8 cellular contexts compared by ENCODE assay signal in the genomic region with DNA sequence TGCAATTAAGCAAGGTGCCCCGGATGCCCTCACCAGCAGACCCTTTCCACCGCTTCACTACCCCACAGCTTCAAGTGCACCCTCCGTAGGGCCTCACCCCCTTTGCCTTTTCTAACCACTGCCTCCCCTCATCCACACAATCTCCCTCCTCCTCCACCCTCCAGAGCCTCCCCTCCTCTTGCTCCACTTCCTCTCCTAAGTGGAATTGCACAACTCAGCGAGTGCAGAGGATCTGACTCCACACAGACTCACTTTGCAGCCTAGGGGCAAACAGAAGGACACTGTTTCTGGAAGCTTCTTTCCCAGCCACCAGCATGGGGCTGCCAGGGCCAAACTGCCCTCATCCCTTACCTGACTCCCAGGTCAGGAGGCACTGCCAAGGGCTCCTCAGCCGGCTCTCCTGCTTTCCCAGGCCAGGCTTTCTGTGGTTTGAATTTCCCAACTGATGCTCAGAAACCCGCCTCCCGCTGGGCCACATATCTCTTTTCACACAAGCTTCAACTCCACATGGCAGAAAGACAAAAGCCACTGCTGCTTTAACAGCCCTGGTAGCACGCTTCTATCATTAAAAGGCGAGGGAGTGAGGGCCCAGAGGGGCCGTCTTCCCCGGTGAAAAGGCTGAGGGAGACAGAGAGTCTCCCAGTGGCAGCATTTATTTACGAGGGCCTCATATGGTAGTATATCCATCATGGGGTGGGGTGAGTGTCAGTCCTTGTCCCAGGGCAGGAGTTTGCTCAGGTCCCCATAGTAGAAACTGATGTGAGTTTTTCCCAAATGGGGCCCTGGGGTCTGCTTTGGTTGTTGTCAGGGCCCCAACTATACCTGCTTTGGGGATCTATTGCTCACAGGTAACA.
DNase-seq lines count a peak whose midpoint lies in the region; ATAC-seq, FAIRE-seq and TF ChIP-seq lines count a peak whose summit lies in the region.

No MANE protein-coding gene starts in this region.

- ATAC-seq in HG03135 (IDR thresholded peaks at IDR 0.05; ENCODE audit: unreplicated experiment) (no peak), HG02885 (IDR thresholded peaks at IDR 0.05; ENCODE audit: poor library complexity, unreplicated experiment) (no peak)

- H3K4me3 ChIP-seq in endothelial cell of umbilical vein (replicated peaks in 1 of 3; ENCODE audit: insufficient read depth in 1 of 3, low read depth in 1 of 3, low read length in 3 of 3) (no peak overlapping the region), neuronal stem cell (ENCODE audit: low read length in 2 of 2) (no peak overlapping the region)

- peak; percentile 46 for FAIRE-seq in endothelial cell of umbilical vein (lab: Jason Lieb, UNC)

- POLR2A ChIA-PET in endothelial cell of umbilical vein (lab: Charles Lee), result no interaction called here

- no peak for TF ChIP-seq POLR2A in endothelial cell of umbilical vein (IDR thresholded peaks at IDR 0.05; ENCODE audit: low read depth, low read length)

- no peak overlapping the region for H2BK12ac ChIP-seq in neuronal stem cell (ENCODE audit: low read length)

- H3K27ac ChIP-seq in endothelial cell of umbilical vein (ENCODE audit: insufficient read depth, low read depth, low read length), result no peak overlapping the region
- no peak overlapping the region for H3K27ac ChIP-seq in neuronal stem cell (replicated peaks; ENCODE audit: low read length)

- no peak overlapping the region for H3K9ac ChIP-seq in endothelial cell of umbilical vein (replicated peaks; ENCODE audit: extremely low read depth, insufficient read depth, low read length)
- no peak overlapping the region for H3K9ac ChIP-seq in neuronal stem cell (ENCODE audit: low read depth, low read length, poor library complexity)

- H3K9me3 ChIP-seq in endothelial cell of umbilical vein (replicated peaks; ENCODE audit: control insufficient read depth, insufficient read depth, low read length) (no peaks in the 10 kb centered on the region), neuronal stem cell (replicated peaks in 1 of 2; ENCODE audit: control insufficient read depth in 2 of 2, insufficient read depth in 1 of 2, low read depth in 1 of 2, low read length in 2 of 2) (no peaks in the 10 kb centered on the region)

- peak; percentile 14 for DNase-seq in DMS79 treated with DMSO at 0.1 percent for 48 hours (lab: John Stamatoyannopoulos, UW)
- peak; percentile 87 for DNase-seq in NCI-H446 treated with DMSO at 0.1 percent for 48 hours (lab: John Stamatoyannopoulos, UW)
- DNase-seq in endothelial cell of umbilical vein (ENCODE audit: low read depth, low spot score), result no peak
- DNase-seq in neuronal stem cell (ENCODE audit: low spot score), result no peak
- no peak for DNase-seq in activated CD4-positive, alpha-beta T cell treated with anti-CD3 and anti-CD28 coated beads for 4 hours
- DNase-seq in T-helper 9 cell, result no peak

- no peak overlapping the region for H3K4ac ChIP-seq in neuronal stem cell (ENCODE audit: low read length)

- H3K4me2 ChIP-seq in endothelial cell of umbilical vein (ENCODE audit: insufficient read depth, low read length) (no peak overlapping the region), neuronal stem cell (ENCODE audit: insufficient read depth, low read length, poor library complexity, severe bottlenecking) (no peak overlapping the region)

- peak overlapping the region; percentile 4 for H2AK5ac ChIP-seq in neuronal stem cell (ENCODE audit: low read depth, low read length)

- H3K9me1 ChIP-seq in endothelial cell of umbilical vein (replicated peaks; ENCODE audit: control insufficient read depth, extremely low read depth, insufficient read depth, low read length), result no peaks in the 10 kb centered on the region

- H2BK5ac ChIP-seq in neuronal stem cell (ENCODE audit: low read length), result no peak overlapping the region

- no peaks in the 10 kb centered on the region for H3K36me3 ChIP-seq in endothelial cell of umbilical vein (ENCODE audit: control insufficient read depth in 2 of 2, extremely low read depth in 1 of 2, insufficient read depth in 2 of 2, low read length in 2 of 2)
- H3K36me3 ChIP-seq in neuronal stem cell (replicated peaks in 1 of 2; ENCODE audit: control insufficient read depth in 2 of 2, insufficient read depth in 2 of 2, low read length in 2 of 2), result no peaks in the 10 kb centered on the region

- peak overlapping the region; percentile 11 for H3K18ac ChIP-seq in neuronal stem cell (ENCODE audit: low read length)

- no peaks in the 10 kb centered on the region for H3K79me1 ChIP-seq in neuronal stem cell (ENCODE audit: low read depth, low read length)

- H4K8ac ChIP-seq in neuronal stem cell (ENCODE audit: low read depth, low read length), result no peak overlapping the region

- no peak overlapping the region for H3K23ac ChIP-seq in neuronal stem cell (ENCODE audit: low read depth, low read length, poor library complexity)

- H3K27me3 ChIP-seq in endothelial cell of umbilical vein (ENCODE audit: control insufficient read depth in 2 of 2, insufficient read depth in 2 of 2, low read length in 2 of 2) (no peaks in the 10 kb centered on the region), neuronal stem cell (ENCODE audit: control insufficient read depth in 3 of 3, insufficient read depth in 3 of 3, low read depth in 1 of 3, low read length in 3 of 3) (peaks cover 0 to 2% (median 0%) of the 10 kb centered on the region in 3 experiments)

- H3K4me1 ChIP-seq in endothelial cell of umbilical vein (ENCODE audit: control insufficient read depth, extremely low read depth, insufficient read depth, low read length), result peaks cover 24% of the 10 kb centered on the region
- H3K4me1 ChIP-seq in neuronal stem cell (ENCODE audit: control insufficient read depth in 2 of 2, insufficient read depth in 1 of 2, low read depth in 1 of 2, low read length in 2 of 2), result peaks cover 0 to 4% of the 10 kb centered on the region in 2 donors

- no peaks in the 10 kb centered on the region for H3K79me2 ChIP-seq in endothelial cell of umbilical vein (ENCODE audit: control insufficient read depth, insufficient read depth, low read length)

- no peak overlapping the region for H2BK120ac ChIP-seq in neuronal stem cell (ENCODE audit: low read depth, low read length)

- TF ChIP-seq CTCF in endothelial cell of umbilical vein (IDR thresholded peaks at IDR 0.05; ENCODE audit: extremely low read depth in 1 of 2, insufficient read depth in 1 of 2, low read depth in 1 of 2, low read length in 2 of 2), result no peak

- H3K14ac ChIP-seq in neuronal stem cell (ENCODE audit: low read length), result no peak overlapping the region

- H4K20me1 ChIP-seq in endothelial cell of umbilical vein (replicated peaks; ENCODE audit: control insufficient read depth, extremely low read depth, insufficient read depth, low read length), result no peaks in the 10 kb centered on the region

- no peak overlapping the region for H2BK15ac ChIP-seq in neuronal stem cell (ENCODE audit: low read length)

- CTCF ChIA-PET in endothelial cell of umbilical vein (lab: Charles Lee), result interaction anchor here (1.1 to 2.7 kb wide), 6 partner anchors 9 to 75 kb away, joined by 3 to 10 read pairs (median 6); no protein-coding TSS in a partner anchor

- intact Hi-C loops in endothelial cell of umbilical vein (cut with micrococcal nuclease), result no loop called here

- no peak overlapping the region for H4K91ac ChIP-seq in neuronal stem cell (ENCODE audit: low read depth, low read length, poor library complexity)

- BruUV-seq in endothelial cell of umbilical vein (replicated peaks; lab: Mats Ljungman, UMichigan), result no TSS peak

- dilution Hi-C loops in endothelial cell of umbilical vein (cut with MboI; ENCODE audit: extremely low pct_ligation_motif_present, low sequenced_read_pairs), result no loop called here

- WGBS in neuronal stem cell (ENCODE audit: extremely low coverage in 2 of 2, insufficient read length in 2 of 2, insufficient replicate concordance in 1 of 2), 2 donors, result no CpG with 5 or more reads among the region's 12 CpGs

- H2AFZ ChIP-seq in endothelial cell of umbilical vein (ENCODE audit: low read depth, low read length) (no peak overlapping the region), neuronal stem cell (ENCODE audit: low read length) (peak overlapping the region; percentile 26)

TF ChIP-seq in endothelial cell of umbilical vein, 7 proteins besides CTCF, POLR2A, EP300 and RAD21:
- no peak for TF ChIP-seq MYC (IDR thresholded peaks at IDR 0.05; ENCODE audit: low read depth, low read length)
- TF ChIP-seq FOS (IDR thresholded peaks at IDR 0.05; ENCODE audit: borderline replicate concordance, insufficient read depth, low read length), result no peak
- no peak for TF ChIP-seq JUN (IDR thresholded peaks at IDR 0.05; ENCODE audit: borderline replicate concordance, insufficient read depth, insufficient read length, low read depth)
- no peak for TF ChIP-seq GATA2 (IDR thresholded peaks at IDR 0.05; ENCODE audit: insufficient read depth, insufficient read length, low read depth, low read length)
- TF ChIP-seq, protein P1, sequence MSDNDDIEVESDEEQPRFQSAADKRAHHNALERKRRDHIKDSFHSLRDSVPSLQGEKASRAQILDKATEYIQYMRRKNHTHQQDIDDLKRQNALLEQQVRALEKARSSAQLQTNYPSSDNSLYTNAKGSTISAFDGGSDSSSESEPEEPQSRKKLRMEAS (IDR thresholded peaks at IDR 0.05; ENCODE audit: insufficient read depth, insufficient read length), result no peak
- no peak for TF ChIP-seq POLR2AphosphoS5 (IDR thresholded peaks at IDR 0.05; ENCODE audit: insufficient read depth, low read depth, low read length)
- no peak for TF ChIP-seq EZH2 (IDR thresholded peaks at IDR 0.05; ENCODE audit: borderline replicate concordance, low read depth, low read length, severe bottlenecking)
TF ChIP-seq in endothelial cell of umbilical vein: peak in this region for 0.

Comparison
In these comparisons a context has a peak if more than half of its experiments do, and no peak if none do; other contexts are left out.
1. DNase-seq: peak in DMS79 treated with DMSO at 0.1 percent for 48 hours (single experiment) and NCI-H446 treated with DMSO at 0.1 percent for 48 hours (single experiment); none in endothelial cell of umbilical vein (single experiment), neuronal stem cell (single experiment), activated CD4-positive, alpha-beta T cell treated with anti-CD3 and anti-CD28 coated beads for 4 hours (0 of 2) and T-helper 9 cell (single experiment).